In the genomic region with DNA sequence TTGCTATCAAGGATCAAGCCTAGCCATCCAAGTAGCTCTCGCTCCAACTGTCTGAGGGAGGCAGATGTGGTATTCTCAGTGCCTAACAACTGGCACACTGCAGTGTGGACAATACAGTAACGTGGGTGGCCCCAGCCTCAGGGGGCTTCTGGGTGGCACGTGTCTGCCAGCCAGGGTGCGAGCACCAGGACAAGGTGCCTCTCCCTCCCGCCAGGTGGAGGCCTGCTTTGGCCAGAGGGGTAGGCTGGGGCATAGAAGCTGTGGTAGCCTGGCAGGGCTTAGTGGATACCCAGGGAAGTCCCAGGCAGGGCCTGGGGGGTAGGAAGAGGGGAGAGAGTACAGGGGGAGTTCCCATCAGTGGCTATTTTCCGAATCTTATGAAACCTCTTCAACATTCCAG, we compare ENCODE assay signal across 24 cellular contexts.
"Had no signal": no experiment of that assay in that cellular context is flagged by ENCODE, and none has a peak within 500 bp of the region (broad histone marks: within the 10 kb centered on the region; RNA-seq: fewer than 3 reads in every experiment).

No MANE protein-coding gene starts in this region.

- H3K27me3 ChIP-seq: SJSA1 had no signal

- ATAC-seq: K562 had no signal

- H3K27ac Mint-ChIP-seq: IgD-negative memory B cell had no signal

- H3K4me1 Mint-ChIP-seq: IgD-negative memory B cell had no signal

- H3K4me2 ChIP-seq: KMS-11 had no signal

- FAIRE-seq: HTR-8/SVneo, K562, RCC 7860 had no signal

- H3K4me3 ChIP-seq: K562, SJSA1, SK-N-MC had no signal

- DNase-seq: Kasumi-1, MM.1S, NCI-H1092 treated with DMSO at 0.1 percent for 48 hours, NCI-H1436, NCI-H187, NCI-H2029, NCI-H2081 treated with DMSO at 0.1 percent for 48 hours, NCI-H2171, NCI-H226, NCI-H446, NCI-H510A, NCI-H524 treated with DMSO at 0.1 percent for 48 hours, NCI-H69, NCI-H774, Right ventricle myocardium superior, RPMI8226, SIG-M5 had no signal

- H3K27ac ChIP-seq: KMS-11, SJSA1, SK-N-MC had no signal

- H3K4me3 Mint-ChIP-seq: IgD-negative memory B cell had no signal

- H3K36me3 ChIP-seq: SJSA1 had no signal

- H3K9ac ChIP-seq: KMS-11 had no signal

- H3K9me3 ChIP-seq: SJSA1 had no signal

- H3K27me3 Mint-ChIP-seq: IgD-negative memory B cell had no signal

- H3K4me1 ChIP-seq: SJSA1 had no signal
